Comparison of ENCODE assay signal across 8 cellular contexts in genomic region chr20:49482621-49483017, GRCh38. TPM values are rescaled to one million over a fixed set of nuclear protein-coding genes. Genes with fewer than 3 reads are reported as not detected.
DNase-seq lines count a peak whose midpoint lies in the region; ATAC-seq, FAIRE-seq and TF ChIP-seq lines count a peak whose summit lies in the region.

TSS of gene KCNB1 (minus strand) at chr20:49482668. CDS start at chr20:49482480, 188 bp downstream.

- H2BK15ac ChIP-seq in neuronal stem cell (ENCODE audit: low read length): no peak within 1 kb of the TSS

- no peak for ATAC-seq in CD4-positive, CD25-positive, alpha-beta regulatory T cell (ENCODE audit: low read depth in 2 of 2)
- peak; percentile 85 for ATAC-seq in gastroesophageal sphincter

- H3K4ac ChIP-seq in neuronal stem cell (ENCODE audit: low read length): no peak within 1 kb of the TSS

- FAIRE-seq in urothelium cell line (lab: Jason Lieb, UNC): peak; percentile 53

- peak within 1 kb of the TSS; percentile 79 for H3K14ac ChIP-seq in neuronal stem cell (ENCODE audit: low read length)

- H4K8ac ChIP-seq in neuronal stem cell (ENCODE audit: low read depth, low read length): no peak within 1 kb of the TSS

- no peaks in the 10 kb centered on the region for H3K9me3 ChIP-seq in CD4-positive, CD25-positive, alpha-beta regulatory T cell (ENCODE audit: control insufficient read depth in 2 of 2, low read length in 2 of 2)
- no peaks in the 10 kb centered on the region for H3K9me3 ChIP-seq in OCI-LY7 (ENCODE audit: low read length)
- no peaks in the 10 kb centered on the region for H3K9me3 ChIP-seq in gastroesophageal sphincter
- H3K9me3 ChIP-seq in neuronal stem cell (replicated peaks in 1 of 2; ENCODE audit: control insufficient read depth in 2 of 2, insufficient read depth in 1 of 2, low read depth in 1 of 2, low read length in 2 of 2): no peaks in the 10 kb centered on the region

- no peak for TF ChIP-seq CTCF in OCI-LY7 (conservative IDR thresholded peaks at IDR 0.05; ENCODE audit: low read length)
- peak in 3 of 4 experiments; percentile 26 to 65 (median 30) for TF ChIP-seq CTCF in gastroesophageal sphincter (IDR thresholded peaks at IDR 0.05)

- peak within 1 kb of the TSS; percentile 89 for H3K23ac ChIP-seq in neuronal stem cell (ENCODE audit: low read depth, low read length, poor library complexity)

- no peak within 1 kb of the TSS for H2AFZ ChIP-seq in OCI-LY7 (ENCODE audit: low read length)
- peak within 1 kb of the TSS; percentile 96 for H2AFZ ChIP-seq in neuronal stem cell (ENCODE audit: low read length)

- no peak within 1 kb of the TSS for H2BK12ac ChIP-seq in neuronal stem cell (ENCODE audit: low read length)

- intact Hi-C loops in OCI-LY7 (cut with micrococcal nuclease; ENCODE audit: unreplicated experiment): no loop called here

- peak within 1 kb of the TSS; percentile 80 for H3K9ac ChIP-seq in neuronal stem cell (ENCODE audit: low read depth, low read length, poor library complexity)

- TF ChIP-seq POLR2A in gastroesophageal sphincter (IDR thresholded peaks at IDR 0.05): no peak

- WGBS in gastroesophageal sphincter (ENCODE audit: low coverage in 1 of 2), 2 donors: 0% methylated on average over 6 to 11 of the region's 34 CpGs
- WGBS in neuronal stem cell (ENCODE audit: extremely low coverage in 2 of 2, insufficient read length in 2 of 2, insufficient replicate concordance in 1 of 2), 2 donors: no CpG with 5 or more reads among the region's 34 CpGs

- no peak for TF ChIP-seq EP300 in gastroesophageal sphincter (IDR thresholded peaks at IDR 0.05)

- POLR2A ChIA-PET in OCI-LY7 (lab: Charles Lee): no interaction called here

- H3K18ac ChIP-seq in neuronal stem cell (ENCODE audit: low read length): peak within 1 kb of the TSS; percentile 39

- H3K27me3 Mint-ChIP-seq in CD4-positive, CD25-positive, alpha-beta regulatory T cell: peaks cover 66% of the 10 kb centered on the region

- no peak within 1 kb of the TSS for H2BK120ac ChIP-seq in neuronal stem cell (ENCODE audit: low read depth, low read length)

- H2BK5ac ChIP-seq in neuronal stem cell (ENCODE audit: low read length): no peak within 1 kb of the TSS

- H3K4me1 ChIP-seq in CD4-positive, CD25-positive, alpha-beta regulatory T cell (ENCODE audit: control insufficient read depth, insufficient read depth, low read length, poor library complexity, severe bottlenecking): peaks cover 20% of the 10 kb centered on the region
- no peaks in the 10 kb centered on the region for H3K4me1 ChIP-seq in OCI-LY7 (ENCODE audit: insufficient read depth, low read length, poor library complexity, severe bottlenecking)
- H3K4me1 ChIP-seq in gastroesophageal sphincter: peaks cover 0 to 70% (median 5%) of the 10 kb centered on the region in 3 donors
- peaks cover 0 to 2% of the 10 kb centered on the region in 2 donors for H3K4me1 ChIP-seq in neuronal stem cell (ENCODE audit: control insufficient read depth in 2 of 2, insufficient read depth in 1 of 2, low read depth in 1 of 2, low read length in 2 of 2)

- no peak within 1 kb of the TSS for H2AK5ac ChIP-seq in neuronal stem cell (ENCODE audit: low read depth, low read length)

- no peaks in the 10 kb centered on the region for H3K79me2 ChIP-seq in OCI-LY7 (ENCODE audit: insufficient read depth, low read depth, low read length)

- peaks cover 0 to 10% (median 1%) of the 10 kb centered on the region in 7 donors for H3K9me3 Mint-ChIP-seq in CD4-positive, CD25-positive, alpha-beta regulatory T cell

- peak within 1 kb of the TSS in 1 of 3 donors; percentile 38 for H3K27ac Mint-ChIP-seq in CD4-positive, CD25-positive, alpha-beta regulatory T cell

- peak within 1 kb of the TSS; percentile 34 to 66 (median 48) for H3K4me3 Mint-ChIP-seq in CD4-positive, CD25-positive, alpha-beta regulatory T cell

- BruUV-seq in OCI-LY7 (replicated peaks; lab: Mats Ljungman, UMichigan): no TSS peak

- H3K36me3 ChIP-seq in CD4-positive, CD25-positive, alpha-beta regulatory T cell (ENCODE audit: control insufficient read depth, insufficient read depth, low read length): no peaks in the 10 kb centered on the region
- no peaks in the 10 kb centered on the region for H3K36me3 ChIP-seq in OCI-LY7 (ENCODE audit: insufficient read depth, low read length)
- peaks cover 0 to 15% of the 10 kb centered on the region in 2 donors for H3K36me3 ChIP-seq in gastroesophageal sphincter
- no peaks in the 10 kb centered on the region for H3K36me3 ChIP-seq in neuronal stem cell (replicated peaks in 1 of 2; ENCODE audit: control insufficient read depth in 2 of 2, insufficient read depth in 2 of 2, low read length in 2 of 2)

- H3K4me1 Mint-ChIP-seq in CD4-positive, CD25-positive, alpha-beta regulatory T cell: peaks cover 0 to 14% (median 4%) of the 10 kb centered on the region in 4 donors

- H4K20me1 ChIP-seq in OCI-LY7 (ENCODE audit: insufficient read depth, low read length): no peaks in the 10 kb centered on the region

- H3K9me2 ChIP-seq in OCI-LY7 (ENCODE audit: insufficient read depth, low read length): no peaks in the 10 kb centered on the region

- H3K27me3 ChIP-seq in CD4-positive, CD25-positive, alpha-beta regulatory T cell (ENCODE audit: control insufficient read depth, insufficient read depth, low read length): peaks cover 23% of the 10 kb centered on the region
- H3K27me3 ChIP-seq in gastroesophageal sphincter (peaks cover 19% of the 10 kb centered on the region), neuronal stem cell (ENCODE audit: control insufficient read depth in 3 of 3, insufficient read depth in 3 of 3, low read depth in 1 of 3, low read length in 3 of 3) (peaks cover 0 to 17% (median 14%) of the 10 kb centered on the region in 3 experiments)

- no peak within 1 kb of the TSS for H3K4me3 ChIP-seq in CD4-positive, CD25-positive, alpha-beta regulatory T cell (ENCODE audit: low read depth, low read length)
- H3K4me3 ChIP-seq in OCI-LY7 (ENCODE audit: low read depth, low read length, poor library complexity, severe bottlenecking) (no peak within 1 kb of the TSS), gastroesophageal sphincter (peak within 1 kb of the TSS; percentile 55 to 77), neuronal stem cell (ENCODE audit: low read length in 2 of 2) (peak within 1 kb of the TSS; percentile 52 to 79)

- H3K79me1 ChIP-seq in neuronal stem cell (ENCODE audit: low read depth, low read length): peaks cover 3% of the 10 kb centered on the region

- CTCF ChIA-PET in OCI-LY7 (lab: Charles Lee; ENCODE audit: unreplicated experiment): no interaction called here

- peak in 2 of 3 donors; percentile 20 to 30 for DNase-seq in CD4-positive, CD25-positive, alpha-beta regulatory T cell
- DNase-seq in OCI-LY7 (ENCODE audit: low spot score) (peak; percentile 19), activated gamma-delta T cell treated with Interleukin-2 at 50 U/mL for 16 hours (peak; percentile 29), neuronal stem cell (ENCODE audit: low spot score) (peak; percentile 86), urothelium cell line (ENCODE audit: low spot score) (peak; percentile 99), DMS53 (lab: John Stamatoyannopoulos, UW) (no peak), NCI-H1694 treated with DMSO at 0.1 percent for 48 hours (lab: John Stamatoyannopoulos, UW) (no peak)

- H3K36me3 Mint-ChIP-seq in CD4-positive, CD25-positive, alpha-beta regulatory T cell: no peaks in the 10 kb centered on the region

- no peak within 1 kb of the TSS for H4K91ac ChIP-seq in neuronal stem cell (ENCODE audit: low read depth, low read length, poor library complexity)

- H3K27ac ChIP-seq in CD4-positive, CD25-positive, alpha-beta regulatory T cell (ENCODE audit: insufficient read depth, low read length, poor library complexity, severe bottlenecking): no peak within 1 kb of the TSS
- no peak within 1 kb of the TSS for H3K27ac ChIP-seq in OCI-LY7 (ENCODE audit: low read depth, low read length, poor library complexity, severe bottlenecking)
- H3K27ac ChIP-seq in gastroesophageal sphincter: peak within 1 kb of the TSS; percentile 39 to 94 (median 88)
- H3K27ac ChIP-seq in neuronal stem cell (replicated peaks; ENCODE audit: low read length): no peak within 1 kb of the TSS

- H3K4me2 ChIP-seq in OCI-LY7 (ENCODE audit: low read length) (no peak within 1 kb of the TSS), neuronal stem cell (ENCODE audit: insufficient read depth, low read length, poor library complexity, severe bottlenecking) (peak within 1 kb of the TSS; percentile 97)

RNA-seq across cellular contexts. Expression of gene KCNB1, which starts in this region (rescaled TPM):
- not detected for total RNA-seq in CD4-positive, CD25-positive, alpha-beta regulatory T cell
- polyA plus RNA-seq in CD4-positive, CD25-positive, alpha-beta regulatory T cell: under 1 TPM in 2 of 4 donors, not detected in 2; 0.02 to 0.05 TPM
- total RNA-seq in OCI-LY7 (2014; rRNA removed; shearing (Covaris generic)): 0.03 TPM in 1 of 2 replicates, not detected in the other
- total RNA-seq in OCI-LY7 (2022) (0.07 TPM in 1 of 2 replicates, not detected in the other), gastroesophageal sphincter (10 to 100 TPM; 26.3 to 44.1 (median 38.0) TPM)
- 0.52 TPM for polyA plus RNA-seq in neuronal stem cell (2013, experiment 1 of 2)
- polyA plus RNA-seq in neuronal stem cell (2013, experiment 2 of 2): 0.51 TPM

Comparison
In these comparisons a context has a peak if more than half of its experiments do, and no peak if none do; other contexts are left out.
1. RNA of gene KCNB1 (total RNA-seq): 26.3 to 44.1 TPM in gastroesophageal sphincter; 0.03 to 0.07 TPM in OCI-LY7 and not detected in CD4-positive, CD25-positive, alpha-beta regulatory T cell (single experiment); every median in the first group is over 10 times any median in the second.
2. Peak in DNase-seq in CD4-positive, CD25-positive, alpha-beta regulatory T cell; RNA of the gene not detected or under 1 TPM.
3. Peak in DNase-seq in OCI-LY7; RNA of the gene not detected or under 1 TPM.
4. DNase-seq: peak in activated gamma-delta T cell treated with Interleukin-2 at 50 U/mL for 16 hours (single experiment), neuronal stem cell (single experiment) and urothelium cell line (single experiment); none in DMS53 (single experiment) and NCI-H1694 treated with DMSO at 0.1 percent for 48 hours (single experiment).
5. H3K27ac ChIP-seq: peak in gastroesophageal sphincter (4 of 4); none in CD4-positive, CD25-positive, alpha-beta regulatory T cell (single experiment), OCI-LY7 (single experiment) and neuronal stem cell (single experiment).
6. H3K4me3 ChIP-seq: peak in gastroesophageal sphincter (2 of 2) and neuronal stem cell (2 of 2); none in CD4-positive, CD25-positive, alpha-beta regulatory T cell (single experiment) and OCI-LY7 (single experiment).